1 cellular context compared by ENCODE assay signal in genomic region chr2:207135340-207135739, GRCh38.
TF ChIP-seq lines count a peak whose summit lies in the region.

No MANE protein-coding gene starts in this region.

TF ChIP-seq in HepG2, 621 proteins besides CTCF, POLR2A, EP300 and RAD21 (continued from another document):
- no peak for TF ChIP-seq USF2 (IDR thresholded peaks at IDR 0.05; ENCODE audit: low read depth, low read length)
- no peak for TF ChIP-seq USF2 (CRISPR knock-in tag; IDR thresholded peaks at IDR 0.05; ENCODE audit: borderline replicate concordance)
- TF ChIP-seq XRCC5 (optimal IDR thresholded peaks at IDR 0.05; ENCODE audit: low read length) = no peak
- TF ChIP-seq, protein P1, sequence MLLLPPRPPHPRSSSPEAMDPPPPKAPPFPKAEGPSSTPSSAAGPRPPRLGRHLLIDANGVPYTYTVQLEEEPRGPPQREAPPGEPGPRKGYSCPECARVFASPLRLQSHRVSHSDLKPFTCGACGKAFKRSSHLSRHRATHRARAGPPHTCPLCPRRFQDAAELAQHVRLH (CRISPR knock-in tag; IDR thresholded peaks at IDR 0.05; ENCODE audit: borderline replicate concordance, low read depth) = no peak
- no peak for TF ChIP-seq DPF2 (CRISPR knock-in tag; IDR thresholded peaks at IDR 0.05; ENCODE audit: borderline replicate concordance, low read depth)
- TF ChIP-seq ZNF777 (CRISPR knock-in tag; IDR thresholded peaks at IDR 0.05) = no peak
- no peak for TF ChIP-seq HDAC2 (CRISPR knock-in tag; IDR thresholded peaks at IDR 0.05)
- no peak for TF ChIP-seq ZNF687 (CRISPR knock-in tag; IDR thresholded peaks at IDR 0.05)
